1 cellular context compared by ENCODE assay signal in genomic region chr1:45001011-45001481, GRCh38.
TF ChIP-seq lines count a peak whose summit lies in the region.

No MANE protein-coding gene starts in this region.

TF ChIP-seq in IMR-90, 13 proteins besides CTCF, POLR2A, EP300 and RAD21:
- no peak for TF ChIP-seq FOS (IDR thresholded peaks at IDR 0.05; ENCODE audit: low read depth, low read length)
- TF ChIP-seq MXI1 (IDR thresholded peaks at IDR 0.05; ENCODE audit: borderline replicate concordance, low read depth, low read length): no peak
- TF ChIP-seq ELK1 (IDR thresholded peaks at IDR 0.05; ENCODE audit: borderline replicate concordance, low read depth, low read length): no peak
- no peak for TF ChIP-seq SMC3 (IDR thresholded peaks at IDR 0.05; ENCODE audit: low read depth, low read length)
